11 cellular contexts compared by ENCODE assay signal in genomic region chr1:215824245-215824644, GRCh38.
DNase-seq lines count a peak whose midpoint lies in the region; ATAC-seq and TF ChIP-seq lines count a peak whose summit lies in the region.
"Had no signal": no experiment of that assay in that cellular context is flagged by ENCODE, and none has a peak within 500 bp of the region (broad histone marks: within the 10 kb centered on the region; RNA-seq: fewer than 3 reads in every experiment).

No MANE protein-coding gene starts in this region.

- no peaks in the 10 kb centered on the region for H4K20me1 ChIP-seq in OCI-LY7 (ENCODE audit: insufficient read depth, low read length)
- H4K20me1 ChIP-seq: BLaER1 had no signal

- intact Hi-C loops in Right ventricle myocardium superior (cut with DNase I) (no loop called here), OCI-LY7 (cut with micrococcal nuclease; ENCODE audit: unreplicated experiment) (no loop called here)

- H3K36me3 ChIP-seq in cardiac muscle cell (no peaks in the 10 kb centered on the region), OCI-LY7 (ENCODE audit: insufficient read depth, low read length) (no peaks in the 10 kb centered on the region), suprapubic skin (no peaks in the 10 kb centered on the region)
- H3K36me3 ChIP-seq: BLaER1 had no signal

- no peaks in the 10 kb centered on the region for H3K4me1 Mint-ChIP-seq in natural killer cell treated with Interleukin-12 subunit alpha and Interleukin-12 subunit beta and Interleukin-15 and Interleukin-18, amount 100 ng/mL, for 72 hours (ENCODE audit: low read depth in 2 of 2)
- H3K4me1 Mint-ChIP-seq: stimulated activated naive CD8-positive, alpha-beta T cell treated with anti-CD3 and anti-CD28 coated beads, Interleukin-15, amount 100 ng/mL, for 72 hours had no signal

- no peak overlapping the region for H3K4me2 ChIP-seq in OCI-LY7 (ENCODE audit: low read length)
- H3K4me2 ChIP-seq: BLaER1 had no signal

- TF ChIP-seq CTCF in cardiac muscle cell (IDR thresholded peaks at IDR 0.05; ENCODE audit: low read depth, low read length) (peak; percentile 44), OCI-LY7 (conservative IDR thresholded peaks at IDR 0.05; ENCODE audit: low read length) (peak; percentile 22; the same call in 1 of the 2 replicates), fibroblast of the aortic adventitia (IDR thresholded peaks at IDR 0.05; ENCODE audit: insufficient read depth, low read length) (peak; percentile 59), suprapubic skin (IDR thresholded peaks at IDR 0.05) (no peak)

- H3K27me3 Mint-ChIP-seq in natural killer cell treated with Interleukin-12 subunit alpha and Interleukin-12 subunit beta and Interleukin-15 and Interleukin-18, amount 100 ng/mL, for 72 hours: no peaks in the 10 kb centered on the region
- H3K27me3 Mint-ChIP-seq: stimulated activated naive CD8-positive, alpha-beta T cell treated with anti-CD3 and anti-CD28 coated beads, Interleukin-15, amount 100 ng/mL, for 72 hours had no signal

- DNase-seq in cardiac muscle cell (ENCODE audit: low read depth in 1 of 2, low spot score in 1 of 2) (peak; percentile 1 to 27), Right ventricle myocardium superior (no peak), OCI-LY7 (ENCODE audit: low spot score) (no peak), fibroblast of the aortic adventitia (ENCODE audit: low read depth) (peak; percentile 43), GF-D8 (lab: John Stamatoyannopoulos, UW) (no peak), A172 (ENCODE audit: low spot score) (no peak), suprapubic skin (ENCODE audit: low spot score in 2 of 2) (no peak)
- no peak for DNase-seq in natural killer cell treated with Interleukin-12 subunit alpha and Interleukin-12 subunit beta and Interleukin-15 and Interleukin-18, amount 100 ng/mL, for 72 hours (ENCODE audit: low spot score)
- DNase-seq: NCI-H2227 treated with DMSO at 0.1 percent for 48 hours; stimulated activated naive CD8-positive, alpha-beta T cell treated with anti-CD3 and anti-CD28 coated beads, Interleukin-15, amount 100 ng/mL, for 72 hours had no signal

- H3K9me2 ChIP-seq in OCI-LY7 (ENCODE audit: insufficient read depth, low read length): no peaks in the 10 kb centered on the region

- H3K4me1 ChIP-seq in cardiac muscle cell (ENCODE audit: low read depth): no peaks in the 10 kb centered on the region
- H3K4me1 ChIP-seq in OCI-LY7 (ENCODE audit: insufficient read depth, low read length, poor library complexity, severe bottlenecking): no peaks in the 10 kb centered on the region
- H3K4me1 ChIP-seq in suprapubic skin: no peaks in the 10 kb centered on the region
- H3K4me1 ChIP-seq: BLaER1 had no signal

- no peak overlapping the region for H3K4me3 ChIP-seq in cardiac muscle cell
- no peak overlapping the region for H3K4me3 ChIP-seq in OCI-LY7 (ENCODE audit: low read depth, low read length, poor library complexity, severe bottlenecking)
- no peak overlapping the region for H3K4me3 ChIP-seq in fibroblast of the aortic adventitia (ENCODE audit: low read depth, low read length)
- H3K4me3 ChIP-seq in suprapubic skin: no peak overlapping the region
- H3K4me3 ChIP-seq: BLaER1 had no signal

- POLR2A ChIA-PET in OCI-LY7 (lab: Charles Lee): no interaction called here

- TF ChIP-seq EP300 in suprapubic skin (IDR thresholded peaks at IDR 0.05): no peak

- TF ChIP-seq POLR2A in suprapubic skin (IDR thresholded peaks at IDR 0.05): no peak

- CTCF ChIA-PET in OCI-LY7 (lab: Charles Lee; ENCODE audit: unreplicated experiment): no interaction called here

- H3K9me3 ChIP-seq in cardiac muscle cell (ENCODE audit: low read depth): no peaks in the 10 kb centered on the region
- no peaks in the 10 kb centered on the region for H3K9me3 ChIP-seq in OCI-LY7 (ENCODE audit: low read length)
- H3K9me3 ChIP-seq in suprapubic skin: no peaks in the 10 kb centered on the region

- H3K79me2 ChIP-seq in OCI-LY7 (ENCODE audit: insufficient read depth, low read depth, low read length): no peaks in the 10 kb centered on the region

- no peak overlapping the region for H2AFZ ChIP-seq in OCI-LY7 (ENCODE audit: low read length)

- H3K27me3 ChIP-seq in cardiac muscle cell (no peaks in the 10 kb centered on the region), suprapubic skin (no peaks in the 10 kb centered on the region)
- H3K27me3 ChIP-seq: BLaER1 had no signal

- no TSS peak for BruUV-seq in OCI-LY7 (replicated peaks; lab: Mats Ljungman, UMichigan)

- H3K4me3 Mint-ChIP-seq in natural killer cell treated with Interleukin-12 subunit alpha and Interleukin-12 subunit beta and Interleukin-15 and Interleukin-18, amount 100 ng/mL, for 72 hours: no peak overlapping the region
- H3K4me3 Mint-ChIP-seq: stimulated activated naive CD8-positive, alpha-beta T cell treated with anti-CD3 and anti-CD28 coated beads, Interleukin-15, amount 100 ng/mL, for 72 hours had no signal

- peaks cover 13% of the 10 kb centered on the region for H3K36me3 Mint-ChIP-seq in natural killer cell treated with Interleukin-12 subunit alpha and Interleukin-12 subunit beta and Interleukin-15 and Interleukin-18, amount 100 ng/mL, for 72 hours

- no peak overlapping the region for H3K27ac ChIP-seq in cardiac muscle cell
- no peak overlapping the region for H3K27ac ChIP-seq in OCI-LY7 (ENCODE audit: low read depth, low read length, poor library complexity, severe bottlenecking)
- no peak overlapping the region for H3K27ac ChIP-seq in suprapubic skin
- H3K27ac ChIP-seq: BLaER1 had no signal

- ATAC-seq in Right ventricle myocardium superior (ENCODE audit: poor library complexity): no peak
- no peak for ATAC-seq in natural killer cell treated with Interleukin-12 subunit alpha and Interleukin-12 subunit beta and Interleukin-15 and Interleukin-18, amount 100 ng/mL, for 72 hours
- ATAC-seq: stimulated activated naive CD8-positive, alpha-beta T cell treated with anti-CD3 and anti-CD28 coated beads, Interleukin-15, amount 100 ng/mL, for 72 hours had no signal

- H3K27ac Mint-ChIP-seq in natural killer cell treated with Interleukin-12 subunit alpha and Interleukin-12 subunit beta and Interleukin-15 and Interleukin-18, amount 100 ng/mL, for 72 hours: no peak overlapping the region
- H3K27ac Mint-ChIP-seq: stimulated activated naive CD8-positive, alpha-beta T cell treated with anti-CD3 and anti-CD28 coated beads, Interleukin-15, amount 100 ng/mL, for 72 hours had no signal

- H3K9me3 Mint-ChIP-seq in natural killer cell treated with Interleukin-12 subunit alpha and Interleukin-12 subunit beta and Interleukin-15 and Interleukin-18, amount 100 ng/mL, for 72 hours: peaks cover 34% of the 10 kb centered on the region

Comparison
In these comparisons a context has a peak if more than half of its experiments do, and no peak if none do; other contexts are left out.
1. DNase-seq: peak in cardiac muscle cell (2 of 2) and fibroblast of the aortic adventitia (single experiment); none in Right ventricle myocardium superior (single experiment), OCI-LY7 (single experiment), GF-D8 (single experiment), A172 (single experiment), suprapubic skin (0 of 2) and natural killer cell treated with Interleukin-12 subunit alpha and Interleukin-12 subunit beta and Interleukin-15 and Interleukin-18, amount 100 ng/mL, for 72 hours (single experiment).
2. CTCF ChIP-seq: peak in cardiac muscle cell (single experiment), OCI-LY7 (single experiment) and fibroblast of the aortic adventitia (single experiment); none in suprapubic skin (0 of 2).